23 cellular contexts compared by ENCODE assay signal in genomic region chr1:23784846-23785245, GRCh38.
"Had no signal": no experiment of that assay in that cellular context is flagged by ENCODE, and none has a peak within 500 bp of the region (broad histone marks: within the 10 kb centered on the region; RNA-seq: fewer than 3 reads in every experiment).

No MANE protein-coding gene starts in this region.

- H3K4me2 ChIP-seq: neural progenitor cell had no signal

- H3K4me3 ChIP-seq: gastrocnemius medialis, left ventricle myocardium inferior, lung, neural progenitor cell, spleen, testis, transverse colon had no signal

- H2AFZ ChIP-seq: neural progenitor cell had no signal

- H3K4me1 ChIP-seq: neural progenitor cell, testis had no signal

- DNase-seq: activated CD4-positive, alpha-beta T cell treated with anti-CD3 and anti-CD28 coated beads, Interleukin-2, amount 10 ng/mL, durations not matched to agents 24 days and 14 days; activated CD4-positive, CD25-positive, alpha-beta regulatory T cell treated with anti-CD3 and anti-CD28 coated beads, Interleukin-2, amount 50 U/mL, for 72 hours; activated CD8-positive, alpha-beta T cell treated with anti-CD3 and anti-CD28 coated beads for 36 hours; activated T-cell treated with anti-CD3 and anti-CD28 coated beads, Interleukin-2, amount 50 U/mL, for 4 hours; anterior cingulate cortex; effector CD8-positive, alpha-beta T cell; gastrocnemius medialis; glutamatergic neuron; islet precursor cell; left ventricle myocardium inferior; mesendoderm; natural killer cell; occipital lobe; right cardiac atrium; stimulated activated naive CD4-positive, alpha-beta T cell treated with Interleukin-2 at 50 U/mL for 16 hours; T-helper 9 cell; testis; transverse colon; WERI-Rb-1 had no signal

- H3K27me3 ChIP-seq: gastrocnemius medialis, neural progenitor cell, spleen, testis, transverse colon had no signal

- H3K27ac ChIP-seq: epithelial cell of prostate, gastrocnemius medialis, left ventricle myocardium inferior, neural progenitor cell, testis, transverse colon, WERI-Rb-1 had no signal

- H3K9me3 ChIP-seq: gastrocnemius medialis, left ventricle myocardium inferior, spleen, testis, transverse colon had no signal

- ATAC-seq: activated CD8-positive, alpha-beta T cell treated with anti-CD3 and anti-CD28 coated beads for 36 hours; activated T-cell treated with anti-CD3 and anti-CD28 coated beads, Interleukin-2, amount 50 U/mL, for 4 hours; gastrocnemius medialis; natural killer cell; right cardiac atrium had no signal

- H3K9ac ChIP-seq: neural progenitor cell had no signal
